Comparison of ENCODE assay signal across 1 cellular context in the genomic region with DNA sequence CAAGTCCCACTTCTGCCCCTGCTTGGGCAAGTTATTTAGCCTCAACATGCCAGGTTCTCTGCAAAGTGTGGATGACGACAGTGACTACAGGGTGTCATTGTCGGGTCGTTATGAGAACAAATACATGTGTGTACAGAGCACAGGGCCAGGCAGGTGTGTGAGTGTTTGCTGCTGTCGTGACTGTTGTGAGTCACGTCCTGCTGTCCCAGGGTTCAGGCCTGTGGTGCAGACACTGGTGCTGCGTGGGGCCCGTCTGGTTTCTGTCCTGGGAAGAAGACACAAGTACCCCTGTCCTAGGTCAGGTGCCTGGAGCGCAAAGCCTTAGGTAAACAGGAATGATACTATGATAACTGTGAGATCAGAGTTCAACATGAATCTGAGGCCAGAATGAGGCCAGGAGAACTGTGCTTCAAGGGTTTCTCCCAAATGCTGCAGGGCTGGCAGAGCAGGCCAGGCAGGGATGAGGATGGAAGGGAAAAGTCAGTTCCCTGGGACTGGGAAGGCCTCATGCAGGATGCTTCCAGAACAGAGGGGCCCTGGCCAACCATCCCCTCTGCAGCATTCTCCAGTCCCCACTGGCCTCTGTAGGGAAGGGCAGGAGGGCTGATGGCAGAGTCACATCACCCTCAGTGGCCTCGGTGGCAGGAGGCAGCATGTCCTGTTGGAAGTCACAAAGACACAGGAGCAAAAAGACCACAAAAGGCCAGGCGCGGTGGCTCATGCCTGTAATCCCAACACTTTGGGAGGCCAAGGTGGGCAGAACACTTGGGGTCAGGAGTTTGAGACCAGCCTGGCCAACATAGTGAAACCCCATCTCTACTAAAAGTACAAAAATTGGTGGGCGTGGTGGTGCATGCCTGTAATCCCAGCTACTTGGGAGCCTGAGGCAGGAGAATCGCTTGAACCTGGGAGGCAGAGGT.
TF ChIP-seq lines count a peak whose summit lies in the region.

No MANE protein-coding gene starts in this region.

TF ChIP-seq in HepG2, 621 proteins besides CTCF, POLR2A, EP300 and RAD21 (continued from another document and continues in another):
- TF ChIP-seq, protein P1, sequence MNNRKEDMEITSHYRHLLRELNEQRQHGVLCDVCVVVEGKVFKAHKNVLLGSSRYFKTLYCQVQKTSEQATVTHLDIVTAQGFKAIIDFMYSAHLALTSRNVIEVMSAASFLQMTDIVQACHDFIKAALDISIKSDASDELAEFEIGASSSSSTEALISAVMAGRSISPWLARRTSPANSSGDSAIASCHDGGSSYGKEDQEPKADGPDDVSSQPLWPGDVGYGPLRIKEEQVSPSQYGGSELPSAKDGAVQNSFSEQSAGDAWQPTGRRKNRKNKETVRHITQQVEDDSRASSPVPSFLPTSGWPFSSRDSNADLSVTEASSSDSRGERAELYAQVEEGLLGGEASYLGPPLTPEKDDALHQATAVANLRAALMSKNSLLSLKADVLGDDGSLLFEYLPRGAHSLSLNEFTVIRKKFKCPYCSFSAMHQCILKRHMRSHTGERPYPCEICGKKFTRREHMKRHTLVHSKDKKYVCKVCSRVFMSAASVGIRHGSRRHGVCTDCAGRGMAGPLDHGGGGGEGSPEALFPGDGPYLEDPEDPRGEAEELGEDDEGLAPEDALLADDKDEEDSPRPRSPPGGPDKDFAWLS (CRISPR knock-in tag; IDR thresholded peaks at IDR 0.05; ENCODE audit: borderline replicate concordance) = no peak
- 0 out of 2 replicates have a peak, but pooled peaks have one; percentile 40 for TF ChIP-seq ZNF569 (CRISPR knock-in tag; IDR thresholded peaks at IDR 0.05; ENCODE audit: borderline replicate concordance)
- 0 out of 2 replicates have a peak, but pooled peaks have one; percentile 29 for TF ChIP-seq ZNF577 (CRISPR knock-in tag; IDR thresholded peaks at IDR 0.05; ENCODE audit: borderline replicate concordance, low read depth)
- TF ChIP-seq ERF (CRISPR knock-in tag; IDR thresholded peaks at IDR 0.05) = peak; percentile 70
- TF ChIP-seq NFIB (CRISPR knock-in tag; IDR thresholded peaks at IDR 0.05; ENCODE audit: borderline replicate concordance) = no peak
- peak; percentile 44; the same call in 1 of the 2 replicates for TF ChIP-seq ZNF451 (CRISPR knock-in tag; IDR thresholded peaks at IDR 0.05)
- peak; percentile 59; the same call in 1 of the 2 replicates for TF ChIP-seq CEBPG (CRISPR knock-in tag; IDR thresholded peaks at IDR 0.05)
- TF ChIP-seq JUN (CRISPR knock-in tag; IDR thresholded peaks at IDR 0.05) = peak; percentile 73
- TF ChIP-seq ZNF354B (CRISPR knock-in tag; IDR thresholded peaks at IDR 0.05) = 0 out of 2 replicates have a peak, but pooled peaks have one; percentile 23
- TF ChIP-seq ZSCAN21 (CRISPR knock-in tag; IDR thresholded peaks at IDR 0.05; ENCODE audit: borderline replicate concordance) = peak; percentile 91
- TF ChIP-seq, protein P2, sequence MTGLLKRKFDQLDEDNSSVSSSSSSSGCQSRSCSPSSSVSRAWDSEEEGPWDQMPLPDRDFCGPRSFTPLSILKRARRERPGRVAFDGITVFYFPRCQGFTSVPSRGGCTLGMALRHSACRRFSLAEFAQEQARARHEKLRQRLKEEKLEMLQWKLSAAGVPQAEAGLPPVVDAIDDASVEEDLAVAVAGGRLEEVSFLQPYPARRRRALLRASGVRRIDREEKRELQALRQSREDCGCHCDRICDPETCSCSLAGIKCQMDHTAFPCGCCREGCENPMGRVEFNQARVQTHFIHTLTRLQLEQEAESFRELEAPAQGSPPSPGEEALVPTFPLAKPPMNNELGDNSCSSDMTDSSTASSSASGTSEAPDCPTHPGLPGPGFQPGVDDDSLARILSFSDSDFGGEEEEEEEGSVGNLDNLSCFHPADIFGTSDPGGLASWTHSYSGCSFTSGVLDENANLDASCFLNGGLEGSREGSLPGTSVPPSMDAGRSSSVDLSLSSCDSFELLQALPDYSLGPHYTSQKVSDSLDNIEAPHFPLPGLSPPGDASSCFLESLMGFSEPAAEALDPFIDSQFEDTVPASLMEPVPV (CRISPR knock-in tag; IDR thresholded peaks at IDR 0.05) = peak; percentile 87; the same call in 1 of the 2 replicates
- TF ChIP-seq XRCC5 (optimal IDR thresholded peaks at IDR 0.05; ENCODE audit: low read length) = peak; percentile 57
- TF ChIP-seq, protein P3, sequence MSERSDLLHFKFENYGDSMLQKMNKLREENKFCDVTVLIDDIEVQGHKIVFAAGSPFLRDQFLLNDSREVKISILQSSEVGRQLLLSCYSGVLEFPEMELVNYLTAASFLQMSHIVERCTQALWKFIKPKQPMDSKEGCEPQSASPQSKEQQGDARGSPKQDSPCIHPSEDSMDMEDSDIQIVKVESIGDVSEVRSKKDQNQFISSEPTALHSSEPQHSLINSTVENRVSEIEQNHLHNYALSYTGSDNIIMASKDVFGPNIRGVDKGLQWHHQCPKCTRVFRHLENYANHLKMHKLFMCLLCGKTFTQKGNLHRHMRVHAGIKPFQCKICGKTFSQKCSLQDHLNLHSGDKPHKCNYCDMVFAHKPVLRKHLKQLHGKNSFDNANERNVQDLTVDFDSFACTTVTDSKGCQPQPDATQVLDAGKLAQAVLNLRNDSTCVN (CRISPR knock-in tag; IDR thresholded peaks at IDR 0.05; ENCODE audit: borderline replicate concordance) = peak; percentile 32; the same call in 1 of the 2 replicates
- no peak for TF ChIP-seq ZNF816 (CRISPR knock-in tag; IDR thresholded peaks at IDR 0.05; ENCODE audit: borderline replicate concordance)
- TF ChIP-seq, protein P4, sequence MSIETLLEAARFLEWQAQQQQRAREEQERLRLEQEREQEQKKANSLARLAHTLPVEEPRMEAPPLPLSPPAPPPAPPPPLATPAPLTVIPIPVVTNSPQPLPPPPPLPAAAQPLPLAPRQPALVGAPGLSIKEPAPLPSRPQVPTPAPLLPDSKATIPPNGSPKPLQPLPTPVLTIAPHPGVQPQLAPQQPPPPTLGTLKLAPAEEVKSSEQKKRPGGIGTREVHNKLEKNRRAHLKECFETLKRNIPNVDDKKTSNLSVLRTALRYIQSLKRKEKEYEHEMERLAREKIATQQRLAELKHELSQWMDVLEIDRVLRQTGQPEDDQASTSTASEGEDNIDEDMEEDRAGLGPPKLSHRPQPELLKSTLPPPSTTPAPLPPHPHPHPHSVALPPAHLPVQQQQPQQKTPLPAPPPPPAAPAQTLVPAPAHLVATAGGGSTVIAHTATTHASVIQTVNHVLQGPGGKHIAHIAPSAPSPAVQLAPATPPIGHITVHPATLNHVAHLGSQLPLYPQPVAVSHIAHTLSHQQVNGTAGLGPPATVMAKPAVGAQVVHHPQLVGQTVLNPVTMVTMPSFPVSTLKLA (IDR thresholded peaks at IDR 0.05) = peak; percentile 54
- peak; percentile 40 for TF ChIP-seq RBM39 (IDR thresholded peaks at IDR 0.05; ENCODE audit: low read depth, low read length, poor library complexity, severe bottlenecking)
- peak; percentile 80 for TF ChIP-seq BHLHE40 (IDR thresholded peaks at IDR 0.05; ENCODE audit: low read length)
- 0 out of 2 replicates have a peak, but pooled peaks have one; percentile 39 for TF ChIP-seq ZNF468 (CRISPR knock-in tag; IDR thresholded peaks at IDR 0.05)
- TF ChIP-seq ZNF670 (CRISPR knock-in tag; IDR thresholded peaks at IDR 0.05; ENCODE audit: borderline replicate concordance) = peak; percentile 67; the same call in 1 of the 2 replicates
- TF ChIP-seq, protein P5, sequence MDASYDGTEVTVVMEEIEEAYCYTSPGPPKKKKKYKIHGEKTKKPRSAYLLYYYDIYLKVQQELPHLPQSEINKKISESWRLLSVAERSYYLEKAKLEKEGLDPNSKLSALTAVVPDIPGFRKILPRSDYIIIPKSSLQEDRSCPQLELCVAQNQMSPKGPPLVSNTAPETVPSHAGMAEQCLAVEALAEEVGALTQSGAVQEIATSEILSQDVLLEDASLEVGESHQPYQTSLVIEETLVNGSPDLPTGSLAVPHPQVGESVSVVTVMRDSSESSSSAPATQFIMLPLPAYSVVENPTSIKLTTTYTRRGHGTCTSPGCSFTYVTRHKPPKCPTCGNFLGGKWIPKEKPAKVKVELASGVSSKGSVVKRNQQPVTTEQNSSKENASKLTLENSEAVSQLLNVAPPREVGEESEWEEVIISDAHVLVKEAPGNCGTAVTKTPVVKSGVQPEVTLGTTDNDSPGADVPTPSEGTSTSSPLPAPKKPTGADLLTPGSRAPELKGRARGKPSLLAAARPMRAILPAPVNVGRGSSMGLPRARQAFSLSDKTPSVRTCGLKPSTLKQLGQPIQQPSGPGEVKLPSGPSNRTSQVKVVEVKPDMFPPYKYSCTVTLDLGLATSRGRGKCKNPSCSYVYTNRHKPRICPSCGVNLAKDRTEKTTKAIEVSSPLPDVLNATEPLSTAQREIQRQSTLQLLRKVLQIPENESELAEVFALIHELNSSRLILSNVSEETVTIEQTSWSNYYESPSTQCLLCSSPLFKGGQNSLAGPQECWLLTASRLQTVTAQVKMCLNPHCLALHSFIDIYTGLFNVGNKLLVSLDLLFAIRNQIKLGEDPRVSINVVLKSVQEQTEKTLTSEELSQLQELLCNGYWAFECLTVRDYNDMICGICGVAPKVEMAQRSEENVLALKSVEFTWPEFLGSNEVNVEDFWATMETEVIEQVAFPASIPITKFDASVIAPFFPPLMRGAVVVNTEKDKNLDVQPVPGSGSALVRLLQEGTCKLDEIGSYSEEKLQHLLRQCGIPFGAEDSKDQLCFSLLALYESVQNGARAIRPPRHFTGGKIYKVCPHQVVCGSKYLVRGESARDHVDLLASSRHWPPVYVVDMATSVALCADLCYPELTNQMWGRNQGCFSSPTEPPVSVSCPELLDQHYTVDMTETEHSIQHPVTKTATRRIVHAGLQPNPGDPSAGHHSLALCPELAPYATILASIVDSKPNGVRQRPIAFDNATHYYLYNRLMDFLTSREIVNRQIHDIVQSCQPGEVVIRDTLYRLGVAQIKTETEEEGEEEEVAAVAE (CRISPR knock-in tag; IDR thresholded peaks at IDR 0.05; ENCODE audit: borderline replicate concordance) = peak; percentile 77; the same call in 1 of the 2 replicates
- TF ChIP-seq FLYWCH1 (CRISPR knock-in tag; IDR thresholded peaks at IDR 0.05) = no peak
- peak; percentile 40; the same call in 1 of the 2 replicates for TF ChIP-seq ZNF160 (CRISPR knock-in tag; IDR thresholded peaks at IDR 0.05)
- TF ChIP-seq, protein P6, sequence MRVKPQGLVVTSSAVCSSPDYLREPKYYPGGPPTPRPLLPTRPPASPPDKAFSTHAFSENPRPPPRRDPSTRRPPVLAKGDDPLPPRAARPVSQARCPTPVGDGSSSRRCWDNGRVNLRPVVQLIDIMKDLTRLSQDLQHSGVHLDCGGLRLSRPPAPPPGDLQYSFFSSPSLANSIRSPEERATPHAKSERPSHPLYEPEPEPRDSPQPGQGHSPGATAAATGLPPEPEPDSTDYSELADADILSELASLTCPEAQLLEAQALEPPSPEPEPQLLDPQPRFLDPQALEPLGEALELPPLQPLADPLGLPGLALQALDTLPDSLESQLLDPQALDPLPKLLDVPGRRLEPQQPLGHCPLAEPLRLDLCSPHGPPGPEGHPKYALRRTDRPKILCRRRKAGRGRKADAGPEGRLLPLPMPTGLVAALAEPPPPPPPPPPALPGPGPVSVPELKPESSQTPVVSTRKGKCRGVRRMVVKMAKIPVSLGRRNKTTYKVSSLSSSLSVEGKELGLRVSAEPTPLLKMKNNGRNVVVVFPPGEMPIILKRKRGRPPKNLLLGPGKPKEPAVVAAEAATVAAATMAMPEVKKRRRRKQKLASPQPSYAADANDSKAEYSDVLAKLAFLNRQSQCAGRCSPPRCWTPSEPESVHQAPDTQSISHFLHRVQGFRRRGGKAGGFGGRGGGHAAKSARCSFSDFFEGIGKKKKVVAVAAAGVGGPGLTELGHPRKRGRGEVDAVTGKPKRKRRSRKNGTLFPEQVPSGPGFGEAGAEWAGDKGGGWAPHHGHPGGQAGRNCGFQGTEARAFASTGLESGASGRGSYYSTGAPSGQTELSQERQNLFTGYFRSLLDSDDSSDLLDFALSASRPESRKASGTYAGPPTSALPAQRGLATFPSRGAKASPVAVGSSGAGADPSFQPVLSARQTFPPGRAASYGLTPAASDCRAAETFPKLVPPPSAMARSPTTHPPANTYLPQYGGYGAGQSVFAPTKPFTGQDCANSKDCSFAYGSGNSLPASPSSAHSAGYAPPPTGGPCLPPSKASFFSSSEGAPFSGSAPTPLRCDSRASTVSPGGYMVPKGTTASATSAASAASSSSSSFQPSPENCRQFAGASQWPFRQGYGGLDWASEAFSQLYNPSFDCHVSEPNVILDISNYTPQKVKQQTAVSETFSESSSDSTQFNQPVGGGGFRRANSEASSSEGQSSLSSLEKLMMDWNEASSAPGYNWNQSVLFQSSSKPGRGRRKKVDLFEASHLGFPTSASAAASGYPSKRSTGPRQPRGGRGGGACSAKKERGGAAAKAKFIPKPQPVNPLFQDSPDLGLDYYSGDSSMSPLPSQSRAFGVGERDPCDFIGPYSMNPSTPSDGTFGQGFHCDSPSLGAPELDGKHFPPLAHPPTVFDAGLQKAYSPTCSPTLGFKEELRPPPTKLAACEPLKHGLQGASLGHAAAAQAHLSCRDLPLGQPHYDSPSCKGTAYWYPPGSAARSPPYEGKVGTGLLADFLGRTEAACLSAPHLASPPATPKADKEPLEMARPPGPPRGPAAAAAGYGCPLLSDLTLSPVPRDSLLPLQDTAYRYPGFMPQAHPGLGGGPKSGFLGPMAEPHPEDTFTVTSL (CRISPR knock-in tag; IDR thresholded peaks at IDR 0.05; ENCODE audit: borderline replicate concordance) = peak; percentile 92
- TF ChIP-seq MIER3 (CRISPR knock-in tag; IDR thresholded peaks at IDR 0.05; ENCODE audit: borderline replicate concordance) = peak; percentile 88; the same call in 1 of the 2 replicates
- TF ChIP-seq ZNF501 (CRISPR knock-in tag; IDR thresholded peaks at IDR 0.05) = peak; percentile 75; the same call in 1 of the 2 replicates
- TF ChIP-seq, protein P7, sequence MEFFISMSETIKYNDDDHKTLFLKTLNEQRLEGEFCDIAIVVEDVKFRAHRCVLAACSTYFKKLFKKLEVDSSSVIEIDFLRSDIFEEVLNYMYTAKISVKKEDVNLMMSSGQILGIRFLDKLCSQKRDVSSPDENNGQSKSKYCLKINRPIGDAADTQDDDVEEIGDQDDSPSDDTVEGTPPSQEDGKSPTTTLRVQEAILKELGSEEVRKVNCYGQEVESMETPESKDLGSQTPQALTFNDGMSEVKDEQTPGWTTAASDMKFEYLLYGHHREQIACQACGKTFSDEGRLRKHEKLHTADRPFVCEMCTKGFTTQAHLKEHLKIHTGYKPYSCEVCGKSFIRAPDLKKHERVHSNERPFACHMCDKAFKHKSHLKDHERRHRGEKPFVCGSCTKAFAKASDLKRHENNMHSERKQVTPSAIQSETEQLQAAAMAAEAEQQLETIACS (CRISPR knock-in tag; IDR thresholded peaks at IDR 0.05) = no peak
- TF ChIP-seq, protein P8, sequence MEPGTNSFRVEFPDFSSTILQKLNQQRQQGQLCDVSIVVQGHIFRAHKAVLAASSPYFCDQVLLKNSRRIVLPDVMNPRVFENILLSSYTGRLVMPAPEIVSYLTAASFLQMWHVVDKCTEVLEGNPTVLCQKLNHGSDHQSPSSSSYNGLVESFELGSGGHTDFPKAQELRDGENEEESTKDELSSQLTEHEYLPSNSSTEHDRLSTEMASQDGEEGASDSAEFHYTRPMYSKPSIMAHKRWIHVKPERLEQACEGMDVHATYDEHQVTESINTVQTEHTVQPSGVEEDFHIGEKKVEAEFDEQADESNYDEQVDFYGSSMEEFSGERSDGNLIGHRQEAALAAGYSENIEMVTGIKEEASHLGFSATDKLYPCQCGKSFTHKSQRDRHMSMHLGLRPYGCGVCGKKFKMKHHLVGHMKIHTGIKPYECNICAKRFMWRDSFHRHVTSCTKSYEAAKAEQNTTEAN (CRISPR knock-in tag; conservative IDR thresholded peaks at IDR 0.05) = no peak
